ENCODE assay signal across 1 cellular context in the genomic region with DNA sequence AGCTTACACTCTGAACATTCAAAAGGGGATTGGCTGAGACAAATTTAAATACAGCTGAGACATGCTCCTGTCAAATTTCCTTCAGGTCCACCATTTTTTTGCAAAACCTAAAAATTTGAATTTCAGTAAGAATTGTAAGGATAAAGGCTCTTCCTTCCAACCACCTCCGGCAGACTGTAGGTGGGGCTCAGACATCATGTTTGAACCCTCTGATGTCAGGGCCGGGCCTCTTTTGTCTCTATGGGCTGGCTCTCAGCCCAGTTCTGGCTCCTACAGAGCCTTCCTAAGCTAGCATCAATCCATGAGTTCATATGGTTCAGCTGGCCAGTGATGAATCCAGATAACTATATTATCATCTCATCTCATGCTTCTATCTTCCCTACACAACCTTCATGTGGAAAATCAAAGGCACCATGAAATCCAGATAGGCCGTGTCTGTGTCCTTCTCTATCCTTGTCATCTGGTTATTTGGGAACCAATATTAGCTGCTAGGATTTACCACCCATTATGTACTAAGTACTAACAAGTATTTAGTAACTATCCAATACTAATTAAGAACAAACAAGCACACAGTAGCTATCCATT.
TF ChIP-seq lines count a peak whose summit lies in the region.

No MANE protein-coding gene starts in this region.

TF ChIP-seq in A549, 52 proteins besides CTCF, POLR2A, EP300 and RAD21 (continued from another document):
- TF ChIP-seq HMGXB4 (CRISPR knock-in tag; IDR thresholded peaks at IDR 0.05; ENCODE audit: borderline replicate concordance) (no peak), NFE2L2 (conservative IDR thresholded peaks at IDR 0.05; ENCODE audit: low read length) (no peak)
